In genomic region chr7:141361479-141361878, GRCh38 we compare ENCODE assay signal across 27 cellular contexts.
"Had no signal": no experiment of that assay in that cellular context is flagged by ENCODE, and none has a peak within 500 bp of the region (broad histone marks: within the 10 kb centered on the region; RNA-seq: fewer than 3 reads in every experiment).

No MANE protein-coding gene starts in this region.

- H3K4me3 ChIP-seq: body of pancreas, cardiac muscle cell, lung, mucosa of descending colon, suprapubic skin, tibial artery had no signal

- DNase-seq: activated CD4-positive, alpha-beta memory T cell treated with anti-CD3 and anti-CD28 coated beads for 36 hours; activated CD4-positive, alpha-beta T cell treated with anti-CD3 and anti-CD28 coated beads, Interleukin-2, amount 10 ng/mL, durations not matched to agents 24 days and 14 days; activated CD8-positive, alpha-beta memory T cell treated with anti-CD3 and anti-CD28 coated beads, Interleukin-2, amount 50 U/mL, for 4 hours; activated T-cell treated with anti-CD3 and anti-CD28 coated beads, Interleukin-2, amount 50 U/mL, for 4 hours; anterior cingulate cortex; body of pancreas; cortex of kidney; effector memory CD8-positive, alpha-beta T cell; head of caudate nucleus; mucosa of descending colon; small intestine; stimulated activated CD4-positive, alpha-beta T cell treated with anti-CD3 and anti-CD28 coated beads, Interleukin-1b, Interleukin-23, amount 100 ng/mL, for 48 hours; stimulated activated naive B cell treated with anti-CD40 and anti-IgM and Interleukin-4, amounts not matched to agents 10 μg/mL and 1 μg/mL and 100 μg/mL, for 72 hours; T-helper 17 cell; T1000; tibial artery; WERI-Rb-1 had no signal

- H3K9me3 ChIP-seq: body of pancreas, mucosa of descending colon, neutrophil, suprapubic skin, tibial artery had no signal

- H3K27ac Mint-ChIP-seq: activated CD4-positive, alpha-beta memory T cell treated with anti-CD3 and anti-CD28 coated beads for 36 hours; activated CD4-positive, alpha-beta T cell treated with anti-CD3 and anti-CD28 coated beads, Interleukin-2, amount 10 ng/mL, durations not matched to agents 24 days and 14 days; activated naive CD4-positive, alpha-beta T cell treated with anti-CD3 and anti-CD28 coated beads, Interleukin-2, amount 50 U/mL, for 72 hours; activated T-helper 2 cell treated with anti-CD3 and anti-CD28 coated beads, Interferon-gamma antibody, Interleukin-2, Interleukin-4, amounts not matched to agents 10 μg/mL and 5 μg/mL and 100 μg/mL, durations not matched to agents 14 hours and 24 hours and 36 hours; effector memory CD8-positive, alpha-beta T cell; nephron; stimulated activated naive B cell treated with anti-CD40 and anti-IgM and Interleukin-4, amounts not matched to agents 10 μg/mL and 1 μg/mL and 100 μg/mL, for 72 hours; T-helper 17 cell had no signal

- H3K27ac ChIP-seq: body of pancreas, neutrophil, suprapubic skin, tibial artery, WERI-Rb-1 had no signal

- H3K4me1 Mint-ChIP-seq: activated CD4-positive, alpha-beta T cell treated with anti-CD3 and anti-CD28 coated beads, Interleukin-2, amount 10 ng/mL, durations not matched to agents 24 days and 14 days; stimulated activated naive B cell treated with anti-CD40 and anti-IgM and Interleukin-4, amounts not matched to agents 10 μg/mL and 1 μg/mL and 100 μg/mL, for 72 hours had no signal

- H3K27me3 ChIP-seq: body of pancreas, cardiac muscle cell, neutrophil, suprapubic skin, tibial artery had no signal

- H3K36me3 Mint-ChIP-seq: activated CD4-positive, alpha-beta memory T cell treated with anti-CD3 and anti-CD28 coated beads for 36 hours; stimulated activated naive B cell treated with anti-CD40 and anti-IgM and Interleukin-4, amounts not matched to agents 10 μg/mL and 1 μg/mL and 100 μg/mL, for 72 hours had no signal

- H3K4me1 ChIP-seq: body of pancreas, suprapubic skin had no signal

- H3K4me3 Mint-ChIP-seq: activated CD4-positive, alpha-beta memory T cell treated with anti-CD3 and anti-CD28 coated beads for 36 hours; activated CD4-positive, alpha-beta T cell treated with anti-CD3 and anti-CD28 coated beads, Interleukin-2, amount 10 ng/mL, durations not matched to agents 24 days and 14 days; activated T-cell treated with anti-CD3 and anti-CD28 coated beads, Interleukin-2, amount 50 U/mL, for 4 hours; effector memory CD8-positive, alpha-beta T cell; nephron; stimulated activated naive B cell treated with anti-CD40 and anti-IgM and Interleukin-4, amounts not matched to agents 10 μg/mL and 1 μg/mL and 100 μg/mL, for 72 hours; T-helper 17 cell had no signal

- H3K36me3 ChIP-seq: cardiac muscle cell, neutrophil, suprapubic skin, tibial artery, WERI-Rb-1 had no signal

- ATAC-seq: activated CD4-positive, CD25-positive, alpha-beta regulatory T cell treated with anti-CD3 and anti-CD28 coated beads, Interleukin-2, amount 50 U/mL, for 24 hours; activated naive CD4-positive, alpha-beta T cell treated with anti-CD3 and anti-CD28 coated beads, Interleukin-2, amount 50 U/mL, for 72 hours; activated T-cell treated with anti-CD3 and anti-CD28 coated beads, Interleukin-2, amount 50 U/mL, for 4 hours; body of pancreas; effector memory CD8-positive, alpha-beta T cell; left lobe of liver; mucosa of descending colon; sciatic nerve; stimulated activated naive B cell treated with anti-CD40 and anti-IgM and Interleukin-4, amounts not matched to agents 10 μg/mL and 1 μg/mL and 100 μg/mL, for 72 hours; T-helper 17 cell had no signal

- H3K9me3 Mint-ChIP-seq: activated CD4-positive, alpha-beta memory T cell treated with anti-CD3 and anti-CD28 coated beads for 36 hours; activated T-cell treated with anti-CD3 and anti-CD28 coated beads, Interleukin-2, amount 50 U/mL, for 4 hours; activated T-helper 2 cell treated with anti-CD3 and anti-CD28 coated beads, Interferon-gamma antibody, Interleukin-2, Interleukin-4, amounts not matched to agents 10 μg/mL and 5 μg/mL and 100 μg/mL, durations not matched to agents 14 hours and 24 hours and 36 hours; effector memory CD8-positive, alpha-beta T cell; nephron had no signal

- FAIRE-seq: small intestine had no signal
